ENCODE assay signal across 8 cellular contexts in the genomic region with DNA sequence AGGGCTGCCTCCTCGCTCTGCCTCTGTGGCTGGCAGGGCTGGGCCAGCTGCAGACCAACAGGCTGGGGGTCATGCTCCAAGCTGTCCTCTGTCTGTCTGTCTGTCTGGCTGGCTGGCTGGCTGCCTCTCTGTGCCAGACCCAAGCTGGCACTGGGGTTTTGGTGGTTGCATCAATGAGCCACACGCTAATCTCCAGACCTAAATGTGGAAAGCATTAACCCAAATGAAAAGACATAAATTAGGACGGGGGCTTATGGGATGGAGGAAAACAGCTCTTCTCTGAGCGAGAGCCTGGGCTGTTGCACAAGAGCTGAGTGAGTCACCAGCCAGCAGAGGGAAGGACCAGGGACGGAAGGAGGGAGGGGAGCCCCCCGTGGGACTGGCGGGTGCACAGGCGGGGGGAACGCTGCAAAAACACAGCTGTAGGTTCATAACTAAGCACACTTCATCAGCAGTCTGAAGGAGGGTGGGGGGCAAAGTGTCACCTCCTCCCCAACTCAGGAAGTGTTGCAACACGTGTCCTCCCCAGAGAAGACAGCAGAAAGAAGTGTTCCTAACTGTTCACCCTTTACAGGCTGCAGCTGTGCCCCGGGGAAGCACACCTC.
A peak's percentile ranks its signal among the peaks of the same experiment; 100 is the strongest.
DNase-seq lines count a peak whose midpoint lies in the region; ATAC-seq and FAIRE-seq lines count a peak whose summit lies in the region.

No MANE protein-coding gene starts in this region.

- peaks cover 5% of the 10 kb centered on the region for H3K36me3 Mint-ChIP-seq in dendritic cell treated with granulocyte-macrophage colony-stimulating factor and Interleukin-4, amounts not matched to agents 40 ng/mL and 50 ng/mL, for 4 days (ENCODE audit: low read depth)

- ATAC-seq in GM18867 (IDR thresholded peaks at IDR 0.05; ENCODE audit: unreplicated experiment): peak; percentile 43

- H3K27ac Mint-ChIP-seq in dendritic cell treated with granulocyte-macrophage colony-stimulating factor and Interleukin-4, amounts not matched to agents 40 ng/mL and 50 ng/mL, for 4 days: peak overlapping the region; percentile 93

- FAIRE-seq in HTR-8/SVneo (lab: Jason Lieb, UNC): peak; percentile 81

- no peaks in the 10 kb centered on the region for H3K9me3 Mint-ChIP-seq in dendritic cell treated with granulocyte-macrophage colony-stimulating factor and Interleukin-4, amounts not matched to agents 40 ng/mL and 50 ng/mL, for 4 days

- peak; percentile 89 for DNase-seq in HTR-8/SVneo (ENCODE audit: insufficient read length, low spot score)
- peak; percentile 41 for DNase-seq in activated CD4-positive, alpha-beta T cell treated with anti-CD3 and anti-CD28 coated beads, Interleukin-2, amount 50 U/mL, for 1 hour
- peak; percentile 59 for DNase-seq in midbrain (lab: John Stamatoyannopoulos, UW)
- DNase-seq in stimulated activated CD8-positive, alpha-beta memory T cell treated with anti-CD3 and anti-CD28 coated beads, Interleukin-7, amount 100 ng/mL, for 1 hour (ENCODE audit: low read depth in 2 of 2): peak; percentile 48 to 67
- DNase-seq in DMS53 treated with DMSO at 0.1 percent for 48 hours (lab: John Stamatoyannopoulos, UW; ENCODE audit: unreplicated experiment): no peak
- DNase-seq in NCI-H1092 treated with DMSO at 0.1 percent for 48 hours (lab: John Stamatoyannopoulos, UW): no peak

- intact Hi-C loops in dendritic cell treated with granulocyte-macrophage colony-stimulating factor and Interleukin-4, amounts not matched to agents 40 ng/mL and 50 ng/mL, for 4 days (cut with micrococcal nuclease): loop anchor here (2.0 to 5.0 kb wide), 3 partner anchors 38 to 148 kb away; no protein-coding TSS in a partner anchor

- H3K4me3 Mint-ChIP-seq in dendritic cell treated with granulocyte-macrophage colony-stimulating factor and Interleukin-4, amounts not matched to agents 40 ng/mL and 50 ng/mL, for 4 days: peak overlapping the region; percentile 78

- no peaks in the 10 kb centered on the region for H3K27me3 Mint-ChIP-seq in dendritic cell treated with granulocyte-macrophage colony-stimulating factor and Interleukin-4, amounts not matched to agents 40 ng/mL and 50 ng/mL, for 4 days

- peaks cover 77% of the 10 kb centered on the region for H3K4me1 Mint-ChIP-seq in dendritic cell treated with granulocyte-macrophage colony-stimulating factor and Interleukin-4, amounts not matched to agents 40 ng/mL and 50 ng/mL, for 4 days (ENCODE audit: low read depth)

Comparison
In these comparisons a context has a peak if more than half of its experiments do, and no peak if none do; other contexts are left out.
1. DNase-seq: peak in HTR-8/SVneo (single experiment), activated CD4-positive, alpha-beta T cell treated with anti-CD3 and anti-CD28 coated beads, Interleukin-2, amount 50 U/mL, for 1 hour (single experiment), midbrain (single experiment) and stimulated activated CD8-positive, alpha-beta memory T cell treated with anti-CD3 and anti-CD28 coated beads, Interleukin-7, amount 100 ng/mL, for 1 hour (2 of 2); none in DMS53 treated with DMSO at 0.1 percent for 48 hours (single experiment) and NCI-H1092 treated with DMSO at 0.1 percent for 48 hours (single experiment).